ENCODE assay signal across 12 cellular contexts in genomic region chr7:30911561-30911969, GRCh38. TPM values are rescaled to one million over a fixed set of nuclear protein-coding genes. Genes with fewer than 3 reads are reported as not detected.
DNase-seq lines count a peak whose midpoint lies in the region; ATAC-seq and TF ChIP-seq lines count a peak whose summit lies in the region.
"Had no signal": no experiment of that assay in that cellular context is flagged by ENCODE, and none has a peak within 500 bp of the region (broad histone marks: within the 10 kb centered on the region; RNA-seq: fewer than 3 reads in every experiment).

AQP1 (plus strand) TSS chr7:30911853; CDS start chr7:30911910, 57 bp downstream.

- H3K4me1 ChIP-seq in gastrocnemius medialis, result peaks cover 3 to 11% of the 10 kb centered on the region in 2 donors

- CTCF ChIA-PET in activated naive CD4-positive, alpha-beta T cell treated with anti-CD3 and anti-CD28 coated beads, Interleukin-2, amount 10 ng/mL, durations not matched to agents 7 days and 5 days (lab: Charles Lee), result no interaction called here

- DNase-seq in DMS79 treated with DMSO at 0.1 percent for 48 hours (lab: John Stamatoyannopoulos, UW) (peak; percentile 24), astrocyte of the spinal cord (ENCODE audit: low read depth, low spot score) (peak; percentile 31), hypothalamus (lab: John Stamatoyannopoulos, UW) (peak in 39 of 51 donors; percentile 9 to 81 (median 47)), gastrocnemius medialis (no peak), OCI-M1 (lab: John Stamatoyannopoulos, UW) (no peak), activated gamma-delta T cell (lab: John Stamatoyannopoulos, UW) (no peak), NCI-H774 (lab: John Stamatoyannopoulos, UW) (no peak)
- DNase-seq in activated naive CD4-positive, alpha-beta T cell treated with anti-CD3 and anti-CD28 coated beads, Interleukin-2, amount 10 ng/mL, durations not matched to agents 7 days and 5 days, result no peak
- DNase-seq: CD8-positive, alpha-beta memory T cell; glutamatergic neuron; NCI-H1092 treated with DMSO at 0.1 percent for 48 hours had no signal

- ATAC-seq in gastrocnemius medialis, result peak in 1 of 2 donors; percentile 29

- intact Hi-C loops in gastrocnemius medialis (cut with DNase I; ENCODE audit: low total_unique reads), result no loop called here

- TF ChIP-seq POLR2A in gastrocnemius medialis (IDR thresholded peaks at IDR 0.05), result peak; percentile 19 to 58

- H3K4me3 ChIP-seq in astrocyte of the spinal cord (ENCODE audit: low read depth, low read length) (no peak within 1 kb of the TSS), gastrocnemius medialis (peak within 1 kb of the TSS; percentile 33 to 49 (median 42))

- H3K9me3 Mint-ChIP-seq in activated naive CD4-positive, alpha-beta T cell treated with anti-CD3 and anti-CD28 coated beads, Interleukin-2, amount 10 ng/mL, durations not matched to agents 7 days and 5 days, result no peaks in the 10 kb centered on the region
- H3K9me3 Mint-ChIP-seq: CD8-positive, alpha-beta memory T cell; T-helper 1 cell treated with Interleukin-12 subunit alpha and Interleukin-12 subunit beta and Interleukin-4 antibody, amounts not matched to agents 30 μg/mL and 1 μg/mL, for 36 hours had no signal

- no peaks in the 10 kb centered on the region for H3K36me3 Mint-ChIP-seq in activated naive CD4-positive, alpha-beta T cell treated with anti-CD3 and anti-CD28 coated beads, Interleukin-2, amount 10 ng/mL, durations not matched to agents 7 days and 5 days
- H3K36me3 Mint-ChIP-seq: CD8-positive, alpha-beta memory T cell had no signal

- no peak within 1 kb of the TSS for H3K27ac Mint-ChIP-seq in activated naive CD4-positive, alpha-beta T cell treated with anti-CD3 and anti-CD28 coated beads, Interleukin-2, amount 10 ng/mL, durations not matched to agents 7 days and 5 days
- H3K27ac Mint-ChIP-seq: T-helper 1 cell treated with Interleukin-12 subunit alpha and Interleukin-12 subunit beta and Interleukin-4 antibody, amounts not matched to agents 30 μg/mL and 1 μg/mL, for 36 hours had no signal

- H3K4me1 Mint-ChIP-seq in activated naive CD4-positive, alpha-beta T cell treated with anti-CD3 and anti-CD28 coated beads, Interleukin-2, amount 10 ng/mL, durations not matched to agents 7 days and 5 days, result peaks cover 3% of the 10 kb centered on the region
- H3K4me1 Mint-ChIP-seq: CD8-positive, alpha-beta memory T cell had no signal

- H3K27me3 Mint-ChIP-seq in activated naive CD4-positive, alpha-beta T cell treated with anti-CD3 and anti-CD28 coated beads, Interleukin-2, amount 10 ng/mL, durations not matched to agents 7 days and 5 days, result peaks cover 11% of the 10 kb centered on the region
- H3K27me3 Mint-ChIP-seq: CD8-positive, alpha-beta memory T cell had no signal

- H3K9me3 ChIP-seq in gastrocnemius medialis, result no peaks in the 10 kb centered on the region

- in situ Hi-C loops in astrocyte of the spinal cord (cut with HindIII; ENCODE audit: low sequenced_read_pairs) (no loop called here), gastrocnemius medialis (cut with MboI; ENCODE audit: low sequenced_read_pairs in 4 of 4) (no loop called here)

- H3K4me3 Mint-ChIP-seq in activated naive CD4-positive, alpha-beta T cell treated with anti-CD3 and anti-CD28 coated beads, Interleukin-2, amount 10 ng/mL, durations not matched to agents 7 days and 5 days, result no peak within 1 kb of the TSS
- H3K4me3 Mint-ChIP-seq: T-helper 1 cell treated with Interleukin-12 subunit alpha and Interleukin-12 subunit beta and Interleukin-4 antibody, amounts not matched to agents 30 μg/mL and 1 μg/mL, for 36 hours had no signal

- TF ChIP-seq CTCF in astrocyte of the spinal cord (IDR thresholded peaks at IDR 0.05; ENCODE audit: low read depth, low read length), result no peak
- TF ChIP-seq CTCF in gastrocnemius medialis (IDR thresholded peaks at IDR 0.05 in 4 of 5, conservative IDR thresholded peaks at IDR 0.05 in 1 of 5), result no peak

- peak within 1 kb of the TSS; percentile 58 to 73 (median 64) for H3K27ac ChIP-seq in gastrocnemius medialis

- no peaks in the 10 kb centered on the region for H3K27me3 ChIP-seq in gastrocnemius medialis

- H3K36me3 ChIP-seq in gastrocnemius medialis, result no peaks in the 10 kb centered on the region

RNA-seq across cellular contexts. Expression of gene AQP1, which starts in this region (rescaled TPM):
- 100 to 1,000 TPM in 3 of 4 donors, 10 to 100 TPM in 1; 81.9 to 149 (median 113) TPM for total RNA-seq in gastrocnemius medialis

Comparison
In these comparisons a context has a peak if more than half of its experiments do, and no peak if none do; other contexts are left out.
1. DNase-seq: peak in DMS79 treated with DMSO at 0.1 percent for 48 hours (single experiment), astrocyte of the spinal cord (single experiment) and hypothalamus (39 of 51); none in gastrocnemius medialis (0 of 2), OCI-M1 (single experiment), activated gamma-delta T cell (single experiment), NCI-H774 (single experiment) and activated naive CD4-positive, alpha-beta T cell treated with anti-CD3 and anti-CD28 coated beads, Interleukin-2, amount 10 ng/mL, durations not matched to agents 7 days and 5 days (single experiment).